In the genomic region with DNA sequence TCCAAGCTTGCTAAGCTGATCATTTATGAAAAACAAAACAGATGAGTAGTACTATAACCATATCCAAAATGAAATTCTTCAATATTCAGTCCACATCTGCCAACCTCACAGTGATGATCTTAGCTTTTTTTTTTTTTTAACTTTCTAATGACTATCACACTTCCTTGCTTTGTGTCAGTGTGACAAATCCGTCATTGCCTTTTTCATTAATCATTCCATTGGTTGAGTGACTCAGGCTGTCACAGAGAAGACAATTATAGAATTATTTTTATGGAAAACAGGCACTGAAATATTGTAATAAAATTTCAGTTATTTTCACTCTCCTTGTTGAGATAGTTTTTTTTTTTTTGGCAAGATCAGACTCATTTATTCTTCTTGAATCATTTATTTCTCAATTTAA, we compare ENCODE assay signal across 9 cellular contexts.
"Had no signal": no experiment of that assay in that cellular context is flagged by ENCODE, and none has a peak within 500 bp of the region (broad histone marks: within the 10 kb centered on the region; RNA-seq: fewer than 3 reads in every experiment).

No MANE protein-coding gene starts in this region.

- H3K4me3 ChIP-seq: GM23248, HAP-1, K562 had no signal

- H3K36me3 ChIP-seq: HAP-1 had no signal

- H3K9me3 ChIP-seq: HAP-1 had no signal

- H3K27ac ChIP-seq: GM23248, HL-60 had no signal

- H3K9ac ChIP-seq: GM23248 had no signal

- ATAC-seq: HCT116, K562 had no signal

- DNase-seq: GM23248, GOT3, H7, IMR-90, KG1 had no signal

- H2AFZ ChIP-seq: GM23248 had no signal
